ENCODE assay signal across 8 cellular contexts in the genomic region with DNA sequence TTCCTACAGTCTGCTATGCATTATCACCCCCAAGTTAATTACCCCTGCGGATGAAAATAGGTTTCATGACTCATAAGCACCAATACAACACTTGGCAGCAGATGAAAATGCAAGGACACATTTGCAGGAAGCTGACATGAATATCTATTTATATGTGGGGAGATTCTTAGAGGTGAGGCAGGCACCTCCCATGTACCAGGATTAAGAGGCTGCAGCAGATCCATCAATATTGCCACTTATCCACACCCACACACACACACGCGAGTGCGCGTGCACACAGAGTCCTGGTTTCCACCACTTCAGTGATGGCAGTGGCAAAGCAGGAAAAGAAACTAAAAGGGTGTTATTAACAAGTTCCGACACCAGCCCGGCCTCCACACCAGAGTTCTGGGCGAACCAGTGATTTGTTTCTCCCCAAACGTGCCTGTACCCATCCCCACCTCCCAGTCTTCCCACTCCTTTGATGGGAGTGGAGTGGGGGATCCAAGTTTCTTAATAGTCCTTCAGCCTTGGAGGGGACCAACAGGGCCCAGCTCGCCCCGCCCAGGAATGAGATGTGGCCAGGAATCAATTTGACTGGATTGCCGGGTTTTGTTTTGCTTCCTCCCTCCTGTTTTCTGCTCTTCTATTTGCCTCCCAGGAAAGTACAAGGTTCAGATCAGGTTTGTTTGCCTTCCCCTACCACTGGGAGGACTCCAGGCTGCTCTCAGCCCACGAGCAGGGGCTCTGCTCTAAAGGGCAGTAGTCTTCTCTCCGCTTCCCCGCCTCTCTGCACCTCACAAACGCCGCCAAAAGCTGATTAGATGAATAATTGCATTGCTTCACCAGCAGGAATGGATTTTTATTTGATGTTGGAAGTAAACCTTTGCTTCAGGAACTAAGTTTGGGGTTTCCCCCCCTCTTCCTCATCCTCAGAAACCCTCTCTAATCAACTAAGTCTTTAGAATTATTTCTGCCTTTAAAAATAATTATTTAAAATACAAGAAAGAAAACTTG. TPM values are rescaled to one million over a fixed set of nuclear protein-coding genes. Genes with fewer than 3 reads are reported as not detected.
DNase-seq lines count a peak whose midpoint lies in the region; ATAC-seq, FAIRE-seq and TF ChIP-seq lines count a peak whose summit lies in the region.

No MANE protein-coding gene starts in this region.

- peak overlapping the region; percentile 28 for H3K27ac Mint-ChIP-seq in activated naive CD8-positive, alpha-beta T cell

- FAIRE-seq in urothelium cell line (lab: Jason Lieb, UNC), result no peak

- TF ChIP-seq CTCF in right atrium auricular region (IDR thresholded peaks at IDR 0.05) (peak in 1 of 2 donors; percentile 29), gastrocnemius medialis (IDR thresholded peaks at IDR 0.05 in 4 of 5, conservative IDR thresholded peaks at IDR 0.05 in 1 of 5) (peak in 2 of 5 experiments; percentile 8 to 17)

- H3K27me3 ChIP-seq in right atrium auricular region (no peaks in the 10 kb centered on the region), gastrocnemius medialis (no peaks in the 10 kb centered on the region)

- peaks cover 6% of the 10 kb centered on the region for H3K36me3 Mint-ChIP-seq in activated naive CD8-positive, alpha-beta T cell

- TF ChIP-seq POLR2A in gastrocnemius medialis (IDR thresholded peaks at IDR 0.05), result no peak

- H3K36me3 ChIP-seq in right atrium auricular region (peaks cover 15% of the 10 kb centered on the region), gastrocnemius medialis (no peaks in the 10 kb centered on the region)

- H3K4me1 Mint-ChIP-seq in activated naive CD8-positive, alpha-beta T cell (ENCODE audit: low read depth), result peaks cover 40% of the 10 kb centered on the region

- peak overlapping the region; percentile 99 to 100 for H3K27ac ChIP-seq in right atrium auricular region
- H3K27ac ChIP-seq in gastrocnemius medialis, result peak overlapping the region; percentile 95 to 100 (median 100)

- H3K9me3 ChIP-seq in right atrium auricular region (no peaks in the 10 kb centered on the region), gastrocnemius medialis (no peaks in the 10 kb centered on the region)

- peak overlapping the region; percentile 39 for H3K4me3 Mint-ChIP-seq in activated naive CD8-positive, alpha-beta T cell

- peak; percentile 64 for DNase-seq in COR-L47 (lab: John Stamatoyannopoulos, UW)
- peak; percentile 30 for DNase-seq in NCI-H1436 (lab: John Stamatoyannopoulos, UW)
- DNase-seq in right atrium auricular region (ENCODE audit: low spot score), result no peak
- no peak for DNase-seq in gastrocnemius medialis
- DNase-seq in NCI-H774 (lab: John Stamatoyannopoulos, UW), result no peak
- no peak for DNase-seq in urothelium cell line (ENCODE audit: low spot score)

- H3K4me1 ChIP-seq in right atrium auricular region, result peaks cover 0 to 43% of the 10 kb centered on the region in 2 donors
- peaks cover 36 to 39% of the 10 kb centered on the region in 2 donors for H3K4me1 ChIP-seq in gastrocnemius medialis

- H3K9me3 Mint-ChIP-seq in activated naive CD8-positive, alpha-beta T cell (ENCODE audit: low read depth), result no peaks in the 10 kb centered on the region

- in situ Hi-C loops in gastrocnemius medialis (cut with MboI; ENCODE audit: low sequenced_read_pairs in 4 of 4), result no loop called here

- no peaks in the 10 kb centered on the region for H3K27me3 Mint-ChIP-seq in activated naive CD8-positive, alpha-beta T cell

- intact Hi-C loops in gastrocnemius medialis (cut with DNase I; ENCODE audit: low total_unique reads), result loop anchor here (2.0 kb wide), 1 partner anchor 66 kb away; no protein-coding TSS in a partner anchor

- peak overlapping the region in 1 of 2 donors; percentile 35 for H3K4me3 ChIP-seq in right atrium auricular region
- H3K4me3 ChIP-seq in gastrocnemius medialis, result peak overlapping the region in 3 of 4 donors; percentile 53 to 94 (median 88)

- ATAC-seq in gastrocnemius medialis (peak; percentile 45 to 61), GM19035 (IDR thresholded peaks at IDR 0.05; ENCODE audit: unreplicated experiment) (no peak)

RNA-seq across cellular contexts. Expression of a gene that starts 5.2 kb away (rescaled TPM):
- total RNA-seq in right atrium auricular region (10 to 100 TPM; 42.0 to 51.1 TPM), gastrocnemius medialis (10 to 100 TPM; 15.0 to 26.4 (median 17.0) TPM)

Comparison
In these comparisons a context has a peak if more than half of its experiments do, and no peak if none do; other contexts are left out.
1. DNase-seq: peak in COR-L47 (single experiment) and NCI-H1436 (single experiment); none in right atrium auricular region (single experiment), gastrocnemius medialis (0 of 2), NCI-H774 (single experiment) and urothelium cell line (single experiment).